ENCODE assay signal across 20 cellular contexts in the genomic region with DNA sequence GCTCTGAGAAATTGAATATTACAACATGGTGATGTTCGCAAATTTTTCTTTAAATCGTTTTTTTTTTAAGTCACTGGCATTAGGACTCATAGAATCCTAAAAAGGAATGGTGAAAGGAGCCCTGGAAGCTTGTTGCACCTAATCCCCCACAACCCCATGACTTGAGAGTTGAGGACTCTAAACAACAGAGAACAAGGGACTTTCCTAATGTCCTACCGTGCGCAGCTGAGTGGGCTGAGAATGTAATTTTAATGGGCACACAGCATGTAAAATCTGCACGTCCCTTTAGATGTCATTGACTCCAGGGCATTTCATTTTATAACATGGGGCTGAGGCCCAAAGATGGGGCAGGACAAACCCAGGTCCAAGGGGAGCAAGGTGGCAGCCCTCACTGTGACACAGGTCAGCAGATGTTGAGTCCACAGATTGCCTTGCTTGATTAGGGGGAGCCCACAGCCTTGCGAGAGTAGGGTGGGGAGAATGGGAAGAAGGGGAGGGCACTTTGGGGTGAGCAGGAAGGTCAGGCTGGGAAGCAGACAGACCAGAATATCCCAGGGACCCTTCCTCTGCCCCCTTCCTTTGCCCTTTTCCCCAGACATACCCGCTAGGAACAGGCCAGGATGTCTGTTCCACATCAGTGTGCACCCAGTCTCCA.
"Had no signal": no experiment of that assay in that cellular context is flagged by ENCODE, and none has a peak within 500 bp of the region (broad histone marks: within the 10 kb centered on the region; RNA-seq: fewer than 3 reads in every experiment).

No MANE protein-coding gene starts in this region.

- FAIRE-seq: endothelial cell of umbilical vein, frontal cortex, small intestine had no signal

- H3K9me3 ChIP-seq: body of pancreas, transverse colon had no signal

- H3K36me3 ChIP-seq: transverse colon had no signal

- H3K4me3 Mint-ChIP-seq: activated naive CD4-positive, alpha-beta T cell treated with anti-CD3 and anti-CD28 coated beads, Interleukin-2, amount 50 U/mL, for 24 hours; effector memory CD8-positive, alpha-beta T cell; nephron; stimulated activated naive B cell treated with anti-CD40 and anti-IgM and Interleukin-4, amounts not matched to agents 10 μg/mL and 1 μg/mL and 100 μg/mL, for 72 hours; T-cell had no signal

- H3K4me3 ChIP-seq: body of pancreas, transverse colon had no signal

- DNase-seq: activated CD4-positive, alpha-beta T cell treated with anti-CD3 and anti-CD28 coated beads for 1 hour; activated CD4-positive, alpha-beta T cell treated with anti-CD3 and anti-CD28 coated beads, Interleukin-2, amount 50 U/mL, for 1 hour; activated gamma-delta T cell; activated T-cell treated with anti-CD3 and anti-CD28 coated beads for 4 hours; anterior cingulate cortex; body of pancreas; effector memory CD8-positive, alpha-beta T cell; hypothalamus; left ventricle myocardium superior; midbrain; nucleus accumbens; small intestine; stimulated activated naive B cell treated with anti-CD40 and anti-IgM and Interleukin-4, amounts not matched to agents 10 μg/mL and 1 μg/mL and 100 μg/mL, for 72 hours; T-cell; transverse colon had no signal

- ATAC-seq: body of pancreas; effector memory CD8-positive, alpha-beta T cell; esophagus mucosa; left ventricle myocardium superior; stimulated activated naive B cell treated with anti-CD40 and anti-IgM and Interleukin-4, amounts not matched to agents 10 μg/mL and 1 μg/mL and 100 μg/mL, for 72 hours; T-cell had no signal

- H3K27ac ChIP-seq: body of pancreas, transverse colon had no signal

- H3K27me3 ChIP-seq: body of pancreas, transverse colon had no signal

- H3K27ac Mint-ChIP-seq: activated naive CD4-positive, alpha-beta T cell treated with anti-CD3 and anti-CD28 coated beads, Interleukin-2, amount 50 U/mL, for 24 hours; effector memory CD8-positive, alpha-beta T cell; nephron; stimulated activated naive B cell treated with anti-CD40 and anti-IgM and Interleukin-4, amounts not matched to agents 10 μg/mL and 1 μg/mL and 100 μg/mL, for 72 hours; T-cell had no signal

- H3K36me3 Mint-ChIP-seq: activated naive CD4-positive, alpha-beta T cell treated with anti-CD3 and anti-CD28 coated beads, Interleukin-2, amount 50 U/mL, for 24 hours; stimulated activated naive B cell treated with anti-CD40 and anti-IgM and Interleukin-4, amounts not matched to agents 10 μg/mL and 1 μg/mL and 100 μg/mL, for 72 hours; T-cell had no signal

- H3K27me3 Mint-ChIP-seq: activated naive CD4-positive, alpha-beta T cell treated with anti-CD3 and anti-CD28 coated beads, Interleukin-2, amount 50 U/mL, for 24 hours had no signal

- H3K4me1 ChIP-seq: transverse colon had no signal

- H3K9me3 Mint-ChIP-seq: activated naive CD4-positive, alpha-beta T cell treated with anti-CD3 and anti-CD28 coated beads, Interleukin-2, amount 50 U/mL, for 24 hours; effector memory CD8-positive, alpha-beta T cell; nephron; stimulated activated naive B cell treated with anti-CD40 and anti-IgM and Interleukin-4, amounts not matched to agents 10 μg/mL and 1 μg/mL and 100 μg/mL, for 72 hours; T-cell had no signal

- H3K4me1 Mint-ChIP-seq: activated naive CD4-positive, alpha-beta T cell treated with anti-CD3 and anti-CD28 coated beads, Interleukin-2, amount 50 U/mL, for 24 hours; T-cell had no signal
